In genomic region chr2:96869824-96870630, GRCh38 we compare ENCODE assay signal across 8 cellular contexts. TPM values are rescaled to one million over a fixed set of nuclear protein-coding genes. Genes with fewer than 3 reads are reported as not detected.
DNase-seq lines count a peak whose midpoint lies in the region; ATAC-seq and TF ChIP-seq lines count a peak whose summit lies in the region.

Gene SEMA4C, minus strand, starts transcription at chr2:96870080. Its CDS starts 2,194 bp downstream, at chr2:96867886.

- H3K4me3 ChIP-seq in fibroblast of mammary gland (ENCODE audit: control insufficient read depth, low read depth, low read length), result peak within 1 kb of the TSS; percentile 77

- H3K4me1 Mint-ChIP-seq in naive thymus-derived CD8-positive, alpha-beta T cell, result peaks cover 20 to 60% (median 49%) of the 10 kb centered on the region in 4 donors
- peaks cover 25% of the 10 kb centered on the region for H3K4me1 Mint-ChIP-seq in type B pancreatic cell (ENCODE audit: unreplicated experiment)

- H3K9me3 Mint-ChIP-seq in naive thymus-derived CD8-positive, alpha-beta T cell, result no peaks in the 10 kb centered on the region
- no peaks in the 10 kb centered on the region for H3K9me3 Mint-ChIP-seq in type B pancreatic cell

- H3K27me3 Mint-ChIP-seq in naive thymus-derived CD8-positive, alpha-beta T cell, result no peaks in the 10 kb centered on the region
- H3K27me3 Mint-ChIP-seq in type B pancreatic cell, result no peaks in the 10 kb centered on the region

- DNase-seq in DMS 273 (lab: John Stamatoyannopoulos, UW; ENCODE audit: unreplicated experiment), result peak; percentile 63
- no peak for DNase-seq in DMS 273 treated with DMSO at 0.1 percent for 48 hours (lab: John Stamatoyannopoulos, UW)
- DNase-seq in NCI-H345 treated with DMSO at 0.1 percent for 48 hours (lab: John Stamatoyannopoulos, UW; ENCODE audit: unreplicated experiment), result peak; percentile 21
- DNase-seq in activated T-helper 1 cell treated with anti-CD3 and anti-CD28 coated beads, Interleukin-2, amount 50 U/mL, for 16 hours (ENCODE audit: low read depth in 1 of 2, low spot score in 1 of 2), result peak; percentile 34 to 47
- DNase-seq in fibroblast of mammary gland (ENCODE audit: low read depth), result no peak
- peak; percentile 50 to 76 (median 68) for DNase-seq in naive thymus-derived CD8-positive, alpha-beta T cell
- DNase-seq in type B pancreatic cell (ENCODE audit: extremely low spot score, unreplicated experiment), result no peak

- peaks cover 0 to 11% (median 2%) of the 10 kb centered on the region in 3 donors for H3K36me3 Mint-ChIP-seq in naive thymus-derived CD8-positive, alpha-beta T cell
- H3K36me3 Mint-ChIP-seq in type B pancreatic cell, result peaks cover 4% of the 10 kb centered on the region

- TF ChIP-seq CTCF in fibroblast of mammary gland (conservative IDR thresholded peaks at IDR 0.05; ENCODE audit: control insufficient read depth, insufficient read depth, low read depth, low read length) (no peak), type B pancreatic cell (conservative IDR thresholded peaks at IDR 0.05) (no peak)

- ATAC-seq in naive thymus-derived CD8-positive, alpha-beta T cell, result peak; percentile 54 to 57
- ATAC-seq in GM18511 (IDR thresholded peaks at IDR 0.05; ENCODE audit: unreplicated experiment), result no peak

- POLR2A ChIA-PET in naive thymus-derived CD8-positive, alpha-beta T cell (lab: Charles Lee), result interaction anchor here (0.6 to 5.7 kb wide), 19 partner anchors 10 to 93 kb away, joined by 3 to 62 read pairs (median 7); partner anchors contain the start of gene ANKRD39

- peak within 1 kb of the TSS; percentile 79 to 97 (median 94) for H3K27ac Mint-ChIP-seq in naive thymus-derived CD8-positive, alpha-beta T cell
- H3K27ac Mint-ChIP-seq in type B pancreatic cell, result peak within 1 kb of the TSS; percentile 96

- peak within 1 kb of the TSS; percentile 79 to 94 (median 90) for H3K4me3 Mint-ChIP-seq in naive thymus-derived CD8-positive, alpha-beta T cell
- H3K4me3 Mint-ChIP-seq in type B pancreatic cell, result peak within 1 kb of the TSS; percentile 93

RNA-seq across cellular contexts. Expression of gene SEMA4C, which starts in this region (rescaled TPM):
- total RNA-seq in naive thymus-derived CD8-positive, alpha-beta T cell, result 10 to 100 TPM; 35.6 to 38.6 TPM
- polyA plus RNA-seq in naive thymus-derived CD8-positive, alpha-beta T cell, result 1 to 10 TPM; 1.9 to 2.8 (median 2.2) TPM
- 45.5 and 58.1 TPM in 2 replicates for total RNA-seq in type B pancreatic cell (ENCODE audit: low replicate concordance)

Comparison
In these comparisons a context has a peak if more than half of its experiments do, and no peak if none do; other contexts are left out.
1. DNase-seq: peak in DMS 273 (single experiment), NCI-H345 treated with DMSO at 0.1 percent for 48 hours (single experiment), activated T-helper 1 cell treated with anti-CD3 and anti-CD28 coated beads, Interleukin-2, amount 50 U/mL, for 16 hours (2 of 2) and naive thymus-derived CD8-positive, alpha-beta T cell (10 of 10); none in DMS 273 treated with DMSO at 0.1 percent for 48 hours (single experiment), fibroblast of mammary gland (single experiment) and type B pancreatic cell (single experiment).